2 cellular contexts compared by ENCODE assay signal in the genomic region with DNA sequence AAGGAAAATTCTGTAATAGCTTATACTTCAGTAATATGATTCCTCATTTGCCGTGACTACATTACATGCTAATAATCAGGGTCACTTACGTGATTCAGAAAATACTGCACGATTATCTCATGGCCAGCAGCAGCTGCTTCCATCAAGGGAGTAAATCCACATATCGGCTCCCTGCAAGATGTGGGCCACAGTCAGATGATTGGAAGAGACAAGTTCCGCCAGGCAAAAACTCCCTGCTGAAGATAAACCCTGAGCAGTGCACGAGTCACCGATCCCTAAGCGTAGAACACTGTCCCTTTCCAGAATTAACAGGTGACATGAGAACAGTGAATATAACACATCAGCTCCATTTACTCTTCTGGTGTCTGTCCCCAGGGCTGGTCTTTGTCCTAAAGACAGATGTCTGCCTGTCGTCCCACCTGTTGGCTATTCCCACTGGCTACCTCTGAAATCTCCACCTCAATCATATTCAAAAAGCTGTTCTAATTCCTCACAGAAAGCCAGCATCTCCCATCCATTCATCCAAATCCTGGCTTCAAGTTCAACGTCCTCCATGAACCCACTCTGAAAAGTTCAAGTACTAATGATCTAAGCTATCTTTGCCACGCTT.
TF ChIP-seq lines count a peak whose summit lies in the region.

No MANE protein-coding gene starts in this region.

TF ChIP-seq in HEK293, 187 proteins besides CTCF, POLR2A, EP300 and RAD21:
- TF ChIP-seq SCRT2 (tag by site-specific recombination; IDR thresholded peaks at IDR 0.05) (peak; percentile 69), ZNF600 (tag by site-specific recombination; IDR thresholded peaks at IDR 0.05) (no peak), ZNF837 (tag by site-specific recombination; IDR thresholded peaks at IDR 0.05) (no peak), ZBTB21 (tag by site-specific recombination; IDR thresholded peaks at IDR 0.05) (no peak), GLI4 (tag by site-specific recombination; IDR thresholded peaks at IDR 0.05) (no peak), ZBTB48 (tag by site-specific recombination; IDR thresholded peaks at IDR 0.05) (peak; percentile 47; the same call in 1 of the 2 replicates), ZNF155 (tag by site-specific recombination; IDR thresholded peaks at IDR 0.05) (no peak), SCRT1 (tag by site-specific recombination; IDR thresholded peaks at IDR 0.05; ENCODE audit: borderline replicate concordance) (peak; percentile 54; the same call in 1 of the 2 replicates)

TF ChIP-seq in HepG2, 621 proteins besides CTCF, POLR2A, EP300 and RAD21:
- TF ChIP-seq ZNF296 (CRISPR knock-in tag; conservative IDR thresholded peaks at IDR 0.05) (no peak), ATRX (CRISPR knock-in tag; IDR thresholded peaks at IDR 0.05; ENCODE audit: borderline replicate concordance) (no peak), JDP2 (CRISPR knock-in tag; IDR thresholded peaks at IDR 0.05; ENCODE audit: borderline replicate concordance) (no peak), SNAPC2 (CRISPR knock-in tag; IDR thresholded peaks at IDR 0.05) (no peak), NFKBIZ (CRISPR knock-in tag; IDR thresholded peaks at IDR 0.05) (no peak), ZNF75D (CRISPR knock-in tag; IDR thresholded peaks at IDR 0.05; ENCODE audit: borderline replicate concordance) (no peak), NR2C2 (CRISPR knock-in tag; IDR thresholded peaks at IDR 0.05; ENCODE audit: borderline replicate concordance) (no peak)
- TF ChIP-seq, protein P1, sequence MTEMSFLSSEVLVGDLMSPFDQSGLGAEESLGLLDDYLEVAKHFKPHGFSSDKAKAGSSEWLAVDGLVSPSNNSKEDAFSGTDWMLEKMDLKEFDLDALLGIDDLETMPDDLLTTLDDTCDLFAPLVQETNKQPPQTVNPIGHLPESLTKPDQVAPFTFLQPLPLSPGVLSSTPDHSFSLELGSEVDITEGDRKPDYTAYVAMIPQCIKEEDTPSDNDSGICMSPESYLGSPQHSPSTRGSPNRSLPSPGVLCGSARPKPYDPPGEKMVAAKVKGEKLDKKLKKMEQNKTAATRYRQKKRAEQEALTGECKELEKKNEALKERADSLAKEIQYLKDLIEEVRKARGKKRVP (CRISPR knock-in tag; IDR thresholded peaks at IDR 0.05): no peak
- TF ChIP-seq, protein P2, sequence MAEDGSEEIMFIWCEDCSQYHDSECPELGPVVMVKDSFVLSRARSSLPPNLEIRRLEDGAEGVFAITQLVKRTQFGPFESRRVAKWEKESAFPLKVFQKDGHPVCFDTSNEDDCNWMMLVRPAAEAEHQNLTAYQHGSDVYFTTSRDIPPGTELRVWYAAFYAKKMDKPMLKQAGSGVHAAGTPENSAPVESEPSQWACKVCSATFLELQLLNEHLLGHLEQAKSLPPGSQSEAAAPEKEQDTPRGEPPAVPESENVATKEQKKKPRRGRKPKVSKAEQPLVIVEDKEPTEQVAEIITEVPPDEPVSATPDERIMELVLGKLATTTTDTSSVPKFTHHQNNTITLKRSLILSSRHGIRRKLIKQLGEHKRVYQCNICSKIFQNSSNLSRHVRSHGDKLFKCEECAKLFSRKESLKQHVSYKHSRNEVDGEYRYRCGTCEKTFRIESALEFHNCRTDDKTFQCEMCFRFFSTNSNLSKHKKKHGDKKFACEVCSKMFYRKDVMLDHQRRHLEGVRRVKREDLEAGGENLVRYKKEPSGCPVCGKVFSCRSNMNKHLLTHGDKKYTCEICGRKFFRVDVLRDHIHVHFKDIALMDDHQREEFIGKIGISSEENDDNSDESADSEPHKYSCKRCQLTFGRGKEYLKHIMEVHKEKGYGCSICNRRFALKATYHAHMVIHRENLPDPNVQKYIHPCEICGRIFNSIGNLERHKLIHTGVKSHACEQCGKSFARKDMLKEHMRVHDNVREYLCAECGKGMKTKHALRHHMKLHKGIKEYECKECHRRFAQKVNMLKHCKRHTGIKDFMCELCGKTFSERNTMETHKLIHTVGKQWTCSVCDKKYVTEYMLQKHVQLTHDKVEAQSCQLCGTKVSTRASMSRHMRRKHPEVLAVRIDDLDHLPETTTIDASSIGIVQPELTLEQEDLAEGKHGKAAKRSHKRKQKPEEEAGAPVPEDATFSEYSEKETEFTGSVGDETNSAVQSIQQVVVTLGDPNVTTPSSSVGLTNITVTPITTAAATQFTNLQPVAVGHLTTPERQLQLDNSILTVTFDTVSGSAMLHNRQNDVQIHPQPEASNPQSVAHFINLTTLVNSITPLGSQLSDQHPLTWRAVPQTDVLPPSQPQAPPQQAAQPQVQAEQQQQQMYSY (CRISPR knock-in tag; IDR thresholded peaks at IDR 0.05): no peak
